In the genomic region with DNA sequence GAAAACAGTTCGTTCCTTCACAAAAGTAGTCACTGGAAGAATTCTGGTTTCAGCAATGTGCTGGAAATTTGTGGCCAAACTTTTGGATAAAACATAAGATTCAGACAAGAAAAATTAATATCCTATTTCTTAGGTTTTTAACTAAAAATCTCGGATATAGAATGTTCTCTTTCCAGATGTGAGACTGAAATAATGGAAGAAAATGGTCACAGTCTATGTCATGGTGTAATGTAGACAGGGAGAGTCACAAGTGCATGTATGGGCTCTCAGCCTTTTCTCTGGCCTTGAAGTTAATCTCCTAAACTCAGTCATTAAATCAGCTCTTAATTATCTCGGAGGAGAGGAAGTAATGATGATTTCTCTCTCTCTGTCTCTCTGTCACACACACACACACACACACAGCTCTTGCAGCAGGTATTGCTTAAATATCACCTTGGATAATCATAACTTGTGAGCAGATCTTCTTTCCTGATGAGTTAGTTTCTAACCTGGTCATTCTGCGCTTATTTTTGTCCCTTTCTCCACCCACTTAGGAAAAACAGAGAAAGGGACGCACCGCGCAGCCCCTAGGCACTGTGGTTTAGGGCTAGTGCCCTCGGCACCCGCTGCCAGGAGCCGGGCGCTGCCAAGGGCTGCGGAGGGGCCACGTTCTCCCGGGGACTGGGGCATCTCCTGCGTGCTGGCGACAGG, we compare ENCODE assay signal across 8 cellular contexts. TPM values are rescaled to one million over a fixed set of nuclear protein-coding genes. Genes with fewer than 3 reads are reported as not detected.
DNase-seq lines count a peak whose midpoint lies in the region; ATAC-seq and TF ChIP-seq lines count a peak whose summit lies in the region.

No MANE protein-coding gene starts in this region.

- peak overlapping the region; percentile 89 for H3K4me2 ChIP-seq in MM.1S (ENCODE audit: low read depth, low read length)

- H3K27ac ChIP-seq in MM.1S (ENCODE audit: low read length) = no peak overlapping the region
- no peak overlapping the region for H3K27ac ChIP-seq in duodenal mucosa (ENCODE audit: low read depth, low read length)

- H4K20me1 ChIP-seq in MM.1S (ENCODE audit: insufficient read depth, low read length) = no peaks in the 10 kb centered on the region

- TF ChIP-seq CTCF in MM.1S (IDR thresholded peaks at IDR 0.05; ENCODE audit: low read length) = no peak
- TF ChIP-seq CTCF in GM10248 (IDR thresholded peaks at IDR 0.05; ENCODE audit: control extremely low read depth, extremely low read depth, low read depth, missing control alignments) = no peak
- no peak for TF ChIP-seq CTCF in omental fat pad (IDR thresholded peaks at IDR 0.05)

- no peaks in the 10 kb centered on the region for H3K79me2 ChIP-seq in MM.1S (ENCODE audit: low read length)

- POLR2A ChIA-PET in GM10248 (lab: Yijun Ruan, JAX) = no interaction called here

- H3K27me3 ChIP-seq in MM.1S (replicated peaks; ENCODE audit: insufficient read depth, low read length) = peaks cover 8% of the 10 kb centered on the region
- H3K27me3 ChIP-seq in duodenal mucosa (ENCODE audit: control insufficient read depth in 1 of 2, insufficient read depth in 2 of 2, low read length in 2 of 2) = no peaks in the 10 kb centered on the region
- no peaks in the 10 kb centered on the region for H3K27me3 ChIP-seq in mucosa of stomach (ENCODE audit: control insufficient read depth, insufficient read depth, low read length)

- H3K4me3 ChIP-seq in MM.1S (ENCODE audit: low read length) (peak overlapping the region; percentile 81), duodenal mucosa (ENCODE audit: low read depth in 1 of 2, low read length in 2 of 2) (peak overlapping the region; percentile 83 to 96), mucosa of stomach (ENCODE audit: low read length) (peak overlapping the region; percentile 57)

- CTCF ChIA-PET in GM10248 (lab: Yijun Ruan, JAX) = interaction anchor here (1.0 to 1.5 kb wide), 2 partner anchors 11 to 40 kb away, joined by 4 to 5 read pairs; no protein-coding TSS in a partner anchor

- H3K36me3 ChIP-seq in MM.1S (replicated peaks; ENCODE audit: insufficient read depth, low read length) = no peaks in the 10 kb centered on the region
- no peaks in the 10 kb centered on the region for H3K36me3 ChIP-seq in duodenal mucosa (ENCODE audit: control insufficient read depth in 1 of 2, insufficient read depth in 2 of 2, low read length in 2 of 2)
- H3K36me3 ChIP-seq in mucosa of stomach (ENCODE audit: control insufficient read depth, insufficient read depth, low read length) = no peaks in the 10 kb centered on the region

- H2AFZ ChIP-seq in MM.1S (ENCODE audit: low read length) = peak overlapping the region; percentile 86

- DNase-seq in MM.1S = no peak
- no peak for DNase-seq in GM10248 (ENCODE audit: extremely low spot score)
- DNase-seq in omental fat pad (ENCODE audit: low spot score) = no peak
- DNase-seq in HPDE6-E6E7 (ENCODE audit: extremely low spot score) = no peak
- DNase-seq in NCI-H2029 treated with DMSO at 0.1 percent for 48 hours (lab: John Stamatoyannopoulos, UW) = no peak

- H3K9me3 ChIP-seq in MM.1S (replicated peaks; ENCODE audit: insufficient read depth, low read length) (no peaks in the 10 kb centered on the region), duodenal mucosa (ENCODE audit: control insufficient read depth in 1 of 2, low read length in 2 of 2) (no peaks in the 10 kb centered on the region), mucosa of stomach (ENCODE audit: control insufficient read depth, low read length) (no peaks in the 10 kb centered on the region)

- no peaks in the 10 kb centered on the region for H3F3A ChIP-seq in MM.1S (ENCODE audit: insufficient read depth, low read length)

- no peaks in the 10 kb centered on the region for H3K9me2 ChIP-seq in MM.1S (replicated peaks; ENCODE audit: insufficient read depth, low read length)

- H3K9ac ChIP-seq in MM.1S (ENCODE audit: low read length) (no peak overlapping the region; the same call in 1 of the 2 replicates), duodenal mucosa (ENCODE audit: low read depth in 1 of 2, low read length in 2 of 2) (peak overlapping the region; percentile 40 to 47), mucosa of stomach (ENCODE audit: low read length) (no peak overlapping the region)

- H3K4me1 ChIP-seq in MM.1S (ENCODE audit: low read length) (no peaks in the 10 kb centered on the region), duodenal mucosa (ENCODE audit: control insufficient read depth in 1 of 2, insufficient read depth in 2 of 2, low read length in 2 of 2) (peaks cover 20 to 21% of the 10 kb centered on the region in 2 donors), mucosa of stomach (ENCODE audit: control insufficient read depth, insufficient read depth, low read length) (peaks cover 18% of the 10 kb centered on the region)

- peak; percentile 1 for ATAC-seq in GM19351 (IDR thresholded peaks at IDR 0.05; ENCODE audit: unreplicated experiment)
- ATAC-seq in omental fat pad (ENCODE audit: low FRiP score) = no peak

RNA-seq across cellular contexts. Expression of a gene that starts 0.7 kb away (rescaled TPM):
- 1 to 10 TPM; 1.1 to 6.8 (median 1.8) TPM for total RNA-seq in omental fat pad

Comparison
In these comparisons a context has a peak if more than half of its experiments do, and no peak if none do; other contexts are left out.
1. H3K9ac ChIP-seq: peak in duodenal mucosa (2 of 2); none in MM.1S (single experiment) and mucosa of stomach (single experiment).
2. Peak in every context shown above with its lines, with median percentiles within 50 percentile points of each other: H3K4me3 ChIP-seq.